Comparison of ENCODE assay signal across 28 cellular contexts in the genomic region with DNA sequence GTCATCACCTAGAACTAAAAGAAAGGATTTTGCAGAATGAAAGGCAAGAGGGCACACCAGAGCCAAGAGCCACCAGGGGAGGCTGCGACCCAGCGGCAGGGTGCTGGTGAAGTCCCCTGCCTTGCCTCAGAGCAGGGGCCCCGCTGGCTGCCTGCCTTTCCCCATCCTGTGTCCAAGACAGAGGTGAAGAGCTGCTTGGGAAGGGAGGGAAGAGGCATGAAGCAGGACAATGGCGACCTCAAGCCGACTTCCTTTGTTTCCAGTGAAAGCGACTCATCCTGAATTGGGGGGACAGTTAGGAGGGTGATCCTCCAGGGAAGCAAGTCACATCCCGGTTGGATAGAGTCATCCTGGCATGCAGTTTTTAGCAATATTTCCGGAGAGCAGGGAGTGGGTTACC.
"Had no signal": no experiment of that assay in that cellular context is flagged by ENCODE, and none has a peak within 500 bp of the region (broad histone marks: within the 10 kb centered on the region; RNA-seq: fewer than 3 reads in every experiment).

No MANE protein-coding gene starts in this region.

- H3K4me3 Mint-ChIP-seq: activated B cell treated with CpG ODN at 0.5 μM for 24 hours; activated CD4-positive, alpha-beta T cell treated with anti-CD3 and anti-CD28 coated beads for 36 hours; activated naive CD8-positive, alpha-beta T cell treated with anti-CD3 and anti-CD28 coated beads for 36 hours; activated T-cell treated with anti-CD3 and anti-CD28 coated beads, Interleukin-2, amount 50 U/mL, for 4 hours; central memory CD8-positive, alpha-beta T cell; effector memory CD8-positive, alpha-beta T cell; naive B cell; neural crest cell; T-cell; T-helper 2 cell treated with Interferon-gamma antibody and Interleukin-4, amounts not matched to agents 5 μg/mL and 100 μg/mL, for 36 hours had no signal

- H3K27ac ChIP-seq: breast epithelium, esophagus squamous epithelium, gastroesophageal sphincter, lower lobe of right lung, psoas muscle, right atrium auricular region, spleen, thoracic aorta, upper lobe of left lung had no signal

- H3K36me3 ChIP-seq: breast epithelium, esophagus squamous epithelium, gastroesophageal sphincter, lower lobe of right lung, right atrium auricular region, spleen, thoracic aorta, upper lobe of left lung had no signal

- DNase-seq: activated B cell treated with CpG ODN at 0.5 μM for 24 hours; activated CD4-positive, alpha-beta T cell treated with anti-CD3 and anti-CD28 coated beads for 36 hours; activated CD4-positive, alpha-beta T cell treated with anti-CD3 and anti-CD28 coated beads, Interleukin-2, amount 50 U/mL, for 48 hours; activated CD8-positive, alpha-beta memory T cell treated with anti-CD3 and anti-CD28 coated beads, Interleukin-2, amount 50 U/mL, for 48 hours; activated naive CD4-positive, alpha-beta T cell treated with Interleukin-2 at 50 U/mL for 16 hours; activated naive CD8-positive, alpha-beta T cell treated with anti-CD3 and anti-CD28 coated beads for 36 hours; activated T-cell treated with anti-CD3 and anti-CD28 coated beads, Interleukin-2, amount 50 U/mL, for 4 hours; amniotic stem cell; effector memory CD8-positive, alpha-beta T cell; esophagus squamous epithelium; hypothalamus; lower lobe of right lung; naive B cell; psoas muscle; spleen; stimulated activated CD4-positive, alpha-beta T cell treated with anti-CD3 and anti-CD28 coated beads, Interleukin-4, amount 100 ng/mL, for 1 hour; stimulated activated naive CD4-positive, alpha-beta T cell had no signal

- H3K27ac Mint-ChIP-seq: activated B cell treated with CpG ODN at 0.5 μM for 24 hours; activated CD4-positive, alpha-beta T cell treated with anti-CD3 and anti-CD28 coated beads for 36 hours; activated naive CD8-positive, alpha-beta T cell treated with anti-CD3 and anti-CD28 coated beads for 36 hours; effector memory CD8-positive, alpha-beta T cell; T-cell; T-helper 2 cell treated with Interferon-gamma antibody and Interleukin-4, amounts not matched to agents 5 μg/mL and 100 μg/mL, for 36 hours had no signal

- H3K4me3 ChIP-seq: breast epithelium, esophagus squamous epithelium, gastroesophageal sphincter, lower lobe of right lung, psoas muscle, right atrium auricular region, spleen, thoracic aorta, upper lobe of left lung had no signal

- H3K4me1 ChIP-seq: breast epithelium, esophagus squamous epithelium, gastroesophageal sphincter, lower lobe of right lung, psoas muscle, right atrium auricular region, spleen, upper lobe of left lung had no signal

- H3K4me1 Mint-ChIP-seq: activated B cell treated with CpG ODN at 0.5 μM for 24 hours; activated CD4-positive, alpha-beta T cell treated with anti-CD3 and anti-CD28 coated beads for 36 hours; activated naive CD8-positive, alpha-beta T cell treated with anti-CD3 and anti-CD28 coated beads for 36 hours; central memory CD8-positive, alpha-beta T cell; naive B cell; T-cell had no signal

- H3K27me3 ChIP-seq: breast epithelium, right atrium auricular region, upper lobe of left lung had no signal

- H3K9me3 ChIP-seq: breast epithelium, esophagus squamous epithelium, gastroesophageal sphincter, lower lobe of right lung, psoas muscle, right atrium auricular region, spleen, thoracic aorta, upper lobe of left lung had no signal

- H3K9me3 Mint-ChIP-seq: activated B cell treated with CpG ODN at 0.5 μM for 24 hours; activated naive CD8-positive, alpha-beta T cell treated with anti-CD3 and anti-CD28 coated beads for 36 hours; activated T-cell treated with anti-CD3 and anti-CD28 coated beads, Interleukin-2, amount 50 U/mL, for 4 hours; central memory CD8-positive, alpha-beta T cell; effector memory CD8-positive, alpha-beta T cell; naive B cell; neural crest cell; T-cell; T-helper 2 cell treated with Interferon-gamma antibody and Interleukin-4, amounts not matched to agents 5 μg/mL and 100 μg/mL, for 36 hours had no signal

- FAIRE-seq: colon, TTC549 had no signal

- H3K27me3 Mint-ChIP-seq: activated naive CD8-positive, alpha-beta T cell treated with anti-CD3 and anti-CD28 coated beads for 36 hours had no signal

- H3K36me3 Mint-ChIP-seq: activated naive CD8-positive, alpha-beta T cell treated with anti-CD3 and anti-CD28 coated beads for 36 hours; naive B cell; T-cell had no signal
